ENCODE assay signal across 18 cellular contexts in genomic region chr20:4070323-4071176, GRCh38. TPM values are rescaled to one million over a fixed set of nuclear protein-coding genes. Genes with fewer than 3 reads are reported as not detected.
A peak's percentile ranks its signal among the peaks of the same experiment; 100 is the strongest.
DNase-seq lines count a peak whose midpoint lies in the region; ATAC-seq and TF ChIP-seq lines count a peak whose summit lies in the region.
"Had no signal": no experiment of that assay in that cellular context is flagged by ENCODE, and none has a peak within 500 bp of the region (broad histone marks: within the 10 kb centered on the region; RNA-seq: fewer than 3 reads in every experiment).

No MANE protein-coding gene starts in this region.

- TF ChIP-seq CTCF in heart right ventricle (IDR thresholded peaks at IDR 0.05) (no peak), gastroesophageal sphincter (IDR thresholded peaks at IDR 0.05) (no peak), tibial artery (IDR thresholded peaks at IDR 0.05) (no peak)

- no peaks in the 10 kb centered on the region for H3K36me3 ChIP-seq in heart right ventricle
- no peaks in the 10 kb centered on the region for H3K36me3 ChIP-seq in gastroesophageal sphincter
- no peaks in the 10 kb centered on the region for H3K36me3 ChIP-seq in tibial artery
- H3K36me3 ChIP-seq: uterus had no signal

- ATAC-seq in Right ventricle myocardium superior (ENCODE audit: poor library complexity) (peak; percentile 9), heart right ventricle (no peak), gastroesophageal sphincter (no peak), GM18517 (IDR thresholded peaks at IDR 0.05; ENCODE audit: unreplicated experiment) (no peak)
- ATAC-seq: Panc1 had no signal

- H3K27ac ChIP-seq in heart right ventricle (peak overlapping the region in 3 of 10 donors; percentile 4 to 45 (median 28)), angular gyrus (ENCODE audit: low read depth, low read length) (peak overlapping the region; percentile 71), gastroesophageal sphincter (peak overlapping the region in 3 of 4 donors; percentile 15 to 52 (median 48)), tibial artery (peak overlapping the region; percentile 72 to 83)

- H3K27me3 ChIP-seq in heart right ventricle (no peaks in the 10 kb centered on the region), gastroesophageal sphincter (no peaks in the 10 kb centered on the region), tibial artery (no peaks in the 10 kb centered on the region)
- H3K27me3 ChIP-seq: uterus had no signal

- no peak for TF ChIP-seq POLR2A in gastroesophageal sphincter (IDR thresholded peaks at IDR 0.05)

- 74 to 76% methylated on average over 3 of the region's 3 CpGs for WGBS in heart right ventricle, 2 donors
- 20 to 50% methylated on average over 1 to 2 of the region's 3 CpGs for WGBS in gastroesophageal sphincter (ENCODE audit: low coverage in 1 of 2), 2 donors

- H3K4me1 ChIP-seq in heart right ventricle: peaks cover 0 to 60% (median 13%) of the 10 kb centered on the region in 9 donors
- H3K4me1 ChIP-seq in gastroesophageal sphincter: peaks cover 0 to 41% (median 0%) of the 10 kb centered on the region in 3 donors
- peaks cover 0 to 71% (median 53%) of the 10 kb centered on the region in 4 donors for H3K4me1 ChIP-seq in tibial artery
- H3K4me1 ChIP-seq: uterus had no signal

- intact Hi-C loops in Right ventricle myocardium superior (cut with DNase I): loop anchor here (10.0 kb wide), 1 partner anchor 396 kb away; no protein-coding TSS in a partner anchor
- intact Hi-C loops in heart right ventricle (cut with DNase I): loop anchor here (2.0 to 10.0 kb wide), 8 partner anchors 53 to 206 kb away; partner anchors contain the start of genes PANK2 (in 3 of the 10) and RNF24 (in 3 of the 10)
- intact Hi-C loops in tibial artery (cut with DNase I; ENCODE audit: low total_unique reads): no loop called here

- no peak for DNase-seq in Right ventricle myocardium superior
- no peak for DNase-seq in heart right ventricle
- no peak for DNase-seq in tibial artery
- DNase-seq in NCI-H1694 (lab: John Stamatoyannopoulos, UW): no peak
- no peak for DNase-seq in activated effector memory CD4-positive, alpha-beta T cell treated with anti-CD3 and anti-CD28 coated beads, Interleukin-2, amount 50 U/mL, for 16 hours
- DNase-seq: ACHN; activated gamma-delta T cell treated with Interleukin-2 at 50 U/mL for 16 hours; GDM1; GOT3; NCI-H774; nephron progenitor cell; small intestine; stimulated activated CD4-positive, alpha-beta T cell treated with anti-CD3 and anti-CD28 coated beads, Interleukin-4, amount 100 ng/mL, for 1 hour; uterus had no signal

- no peak overlapping the region for H3K4me3 ChIP-seq in heart right ventricle
- H3K4me3 ChIP-seq in gastroesophageal sphincter: no peak overlapping the region
- no peak overlapping the region for H3K4me3 ChIP-seq in tibial artery
- H3K4me3 ChIP-seq: uterus had no signal

- no peak for TF ChIP-seq EP300 in gastroesophageal sphincter (IDR thresholded peaks at IDR 0.05)

- H3K9me3 ChIP-seq in heart right ventricle: peaks cover 0 to 7% (median 0%) of the 10 kb centered on the region in 11 donors
- H3K9me3 ChIP-seq in gastroesophageal sphincter: no peaks in the 10 kb centered on the region
- no peaks in the 10 kb centered on the region for H3K9me3 ChIP-seq in tibial artery
- H3K9me3 ChIP-seq: uterus had no signal

RNA-seq across cellular contexts. Expression of gene RNF24, which starts 55.2 kb away (rescaled TPM):
- total RNA-seq in Right ventricle myocardium superior: 4.8 TPM
- total RNA-seq in heart right ventricle: 10 to 100 TPM in 1 of 10 donors, 1 to 10 TPM in 9; 2.9 to 12.9 (median 5.0) TPM
- 1 to 10 TPM; 2.1 to 4.2 TPM for polyA plus RNA-seq in heart right ventricle
- 10 to 100 TPM; 10.1 to 16.2 (median 15.2) TPM for total RNA-seq in gastroesophageal sphincter
